In the genomic region with DNA sequence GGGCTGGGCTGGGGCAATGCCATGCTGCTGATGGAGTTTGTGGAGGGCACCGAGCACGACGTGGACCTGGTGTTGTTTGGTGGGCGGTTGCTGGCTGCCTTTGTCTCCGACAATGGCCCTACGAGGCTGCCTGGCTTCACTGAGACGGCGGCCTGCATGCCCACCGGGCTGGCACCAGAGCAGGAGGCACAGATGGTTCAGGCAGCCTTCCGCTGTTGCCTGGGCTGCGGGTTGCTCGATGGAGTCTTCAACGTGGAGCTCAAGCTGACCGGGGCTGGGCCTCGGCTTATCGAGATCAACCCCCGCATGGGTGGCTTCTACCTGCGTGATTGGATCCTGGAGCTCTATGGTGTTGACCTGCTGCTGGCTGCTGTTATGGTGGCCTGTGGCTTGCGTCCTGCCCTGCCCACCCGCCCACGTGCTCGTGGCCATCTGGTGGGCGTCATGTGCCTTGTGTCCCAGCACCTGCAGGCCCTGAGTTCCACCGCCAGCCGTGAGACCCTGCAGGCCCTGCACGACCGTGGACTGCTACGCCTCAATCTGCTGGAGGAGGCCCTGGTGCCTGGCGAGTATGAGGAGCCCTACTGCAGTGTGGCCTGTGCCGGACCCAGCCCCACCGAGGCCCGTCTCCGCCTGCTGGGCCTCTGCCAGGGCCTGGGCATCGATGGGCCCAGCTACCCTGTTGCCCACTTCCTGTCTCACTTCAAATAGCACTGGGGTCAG, we compare ENCODE assay signal across 24 cellular contexts. TPM values are rescaled to one million over a fixed set of nuclear protein-coding genes. Genes with fewer than 3 reads are reported as not detected.
"Had no signal": no experiment of that assay in that cellular context is flagged by ENCODE, and none has a peak within 500 bp of the region (broad histone marks: within the 10 kb centered on the region; RNA-seq: fewer than 3 reads in every experiment).

No MANE protein-coding gene starts in this region.

- DNase-seq: activated CD4-positive, alpha-beta memory T cell treated with anti-CD3 and anti-CD28 coated beads for 36 hours; activated CD4-positive, alpha-beta T cell treated with anti-CD3 and anti-CD28 coated beads for 48 hours; activated CD8-positive, alpha-beta memory T cell treated with anti-CD3 and anti-CD28 coated beads, Interleukin-2, amount 50 U/mL, for 4 hours; activated effector memory CD4-positive, alpha-beta T cell treated with anti-CD3 and anti-CD28 coated beads, Interleukin-2, amount 50 U/mL, for 16 hours; activated naive CD4-positive, alpha-beta T cell treated with anti-CD3 and anti-CD28 coated beads for 36 hours; activated naive CD8-positive, alpha-beta T cell treated with anti-CD3 and anti-CD28 coated beads, Interleukin-2, amount 10 ng/mL, durations not matched to agents 7 days and 5 days; activated T-cell treated with anti-CD3 and anti-CD28 coated beads, Interleukin-2, amount 50 U/mL, for 1 hour; amniotic stem cell; brain microvascular endothelial cell; endodermal cell; foreskin keratinocyte; heart right ventricle; midbrain; naive thymus-derived CD4-positive, alpha-beta T cell; posterior cingulate gyrus had no signal

- H3K9me3 Mint-ChIP-seq: activated CD4-positive, alpha-beta memory T cell treated with anti-CD3 and anti-CD28 coated beads for 36 hours; activated naive CD4-positive, alpha-beta T cell treated with anti-CD3 and anti-CD28 coated beads for 36 hours; activated naive CD8-positive, alpha-beta T cell treated with anti-CD3 and anti-CD28 coated beads, Interleukin-2, amount 10 ng/mL, durations not matched to agents 7 days and 5 days; activated T-helper 1 cell treated with anti-CD3 and anti-CD28 coated beads, Interleukin-12 subunit alpha, Interleukin-12 subunit beta, Interleukin-2, Interleukin-4 antibody, amounts not matched to agents 30 ng/mL and 10 ng/mL and 1 ng/mL, durations not matched to agents 14 hours and 24 hours and 36 hours; dendritic cell treated with granulocyte-macrophage colony-stimulating factor and Interleukin-4, amounts not matched to agents 40 ng/mL and 50 ng/mL, for 4 days; endodermal cell; memory B cell; naive thymus-derived CD4-positive, alpha-beta T cell; stimulated activated naive CD8-positive, alpha-beta T cell treated with anti-CD3 and anti-CD28 coated beads, Interleukin-15, Interleukin-2, amounts not matched to agents 100 ng/mL and 50 ng/mL, for 24 hours had no signal

- H3K27ac Mint-ChIP-seq: activated CD4-positive, alpha-beta memory T cell treated with anti-CD3 and anti-CD28 coated beads for 36 hours; activated naive CD4-positive, alpha-beta T cell treated with anti-CD3 and anti-CD28 coated beads for 36 hours; activated T-helper 1 cell treated with anti-CD3 and anti-CD28 coated beads, Interleukin-12 subunit alpha, Interleukin-12 subunit beta, Interleukin-2, Interleukin-4 antibody, amounts not matched to agents 30 ng/mL and 10 ng/mL and 1 ng/mL, durations not matched to agents 14 hours and 24 hours and 36 hours; endodermal cell; memory B cell; stimulated activated naive CD8-positive, alpha-beta T cell treated with anti-CD3 and anti-CD28 coated beads, Interleukin-15, Interleukin-2, amounts not matched to agents 100 ng/mL and 50 ng/mL, for 24 hours had no signal

- H3K4me3 Mint-ChIP-seq: activated CD4-positive, alpha-beta memory T cell treated with anti-CD3 and anti-CD28 coated beads for 36 hours; activated naive CD4-positive, alpha-beta T cell treated with anti-CD3 and anti-CD28 coated beads for 36 hours; activated naive CD8-positive, alpha-beta T cell treated with anti-CD3 and anti-CD28 coated beads, Interleukin-2, amount 10 ng/mL, durations not matched to agents 7 days and 5 days; activated T-helper 1 cell treated with anti-CD3 and anti-CD28 coated beads, Interleukin-12 subunit alpha, Interleukin-12 subunit beta, Interleukin-2, Interleukin-4 antibody, amounts not matched to agents 30 ng/mL and 10 ng/mL and 1 ng/mL, durations not matched to agents 14 hours and 24 hours and 36 hours; dendritic cell treated with granulocyte-macrophage colony-stimulating factor and Interleukin-4, amounts not matched to agents 40 ng/mL and 50 ng/mL, for 4 days; endodermal cell; memory B cell; stimulated activated naive CD8-positive, alpha-beta T cell treated with anti-CD3 and anti-CD28 coated beads, Interleukin-15, Interleukin-2, amounts not matched to agents 100 ng/mL and 50 ng/mL, for 24 hours had no signal

- H3K27me3 ChIP-seq: brain microvascular endothelial cell, esophagus muscularis mucosa, foreskin keratinocyte, heart right ventricle, spleen, upper lobe of left lung had no signal

- H3K9me3 ChIP-seq: esophagus muscularis mucosa, heart right ventricle, spleen, upper lobe of left lung had no signal

- H3K4me3 ChIP-seq: esophagus muscularis mucosa, heart right ventricle, spleen, upper lobe of left lung had no signal

- ATAC-seq: foreskin keratinocyte; heart right ventricle; naive thymus-derived CD4-positive, alpha-beta T cell; right cardiac atrium had no signal

- H3K36me3 ChIP-seq: brain microvascular endothelial cell, esophagus muscularis mucosa, heart right ventricle, spleen, upper lobe of left lung had no signal

- H3K27ac ChIP-seq: brain microvascular endothelial cell, esophagus muscularis mucosa, foreskin keratinocyte, heart right ventricle, spleen, upper lobe of left lung had no signal

RNA-seq across cellular contexts. Expression of a gene that starts 8.6 kb away (rescaled TPM):
- total RNA-seq: foreskin keratinocyte had no signal

RNA-seq across cellular contexts. Expression of a gene that starts 20.2 kb away (rescaled TPM):
- total RNA-seq: foreskin keratinocyte, osteoblast had no signal
